9 cellular contexts compared by ENCODE assay signal in genomic region chr13:99796175-99796819, GRCh38.
DNase-seq lines count a peak whose midpoint lies in the region; ATAC-seq lines count a peak whose summit lies in the region.
"Had no signal": no experiment of that assay in that cellular context is flagged by ENCODE, and none has a peak within 500 bp of the region (broad histone marks: within the 10 kb centered on the region; RNA-seq: fewer than 3 reads in every experiment).

No MANE protein-coding gene starts in this region.

- intact Hi-C loops in left colon (cut with DNase I, micrococcal nuclease) = no loop called here

- peak; percentile 37 for ATAC-seq in left colon
- ATAC-seq in HG03442 (IDR thresholded peaks at IDR 0.05; ENCODE audit: unreplicated experiment) = no peak
- ATAC-seq in GM21528 (IDR thresholded peaks at IDR 0.05; ENCODE audit: low FRiP score, unreplicated experiment) = no peak
- ATAC-seq: activated T-helper 17 cell treated with anti-CD3 and anti-CD28 coated beads, Interleukin-2, amount 50 U/mL, for 72 hours had no signal

- DNase-seq in ELR (ENCODE audit: low read depth) (peak; percentile 61), LHCN-M2 (ENCODE audit: low read depth) (peak; percentile 46), amniotic stem cell (lab: John Stamatoyannopoulos, UW) (peak; percentile 3), left colon (peak in 1 of 2 donors; percentile 36), middle frontal gyrus (ENCODE audit: extremely low spot score, low spot score) (no peak), NCI-H128 (lab: John Stamatoyannopoulos, UW; ENCODE audit: unreplicated experiment) (no peak)

Comparison
In these comparisons a context has a peak if more than half of its experiments do, and no peak if none do; other contexts are left out.
1. DNase-seq: peak in ELR (single experiment), LHCN-M2 (single experiment) and amniotic stem cell (single experiment); none in middle frontal gyrus (single experiment) and NCI-H128 (single experiment).